ENCODE assay signal across 21 cellular contexts in genomic region chr2:26058390-26058789, GRCh38. TPM values are rescaled to one million over a fixed set of nuclear protein-coding genes. Genes with fewer than 3 reads are reported as not detected.
DNase-seq lines count a peak whose midpoint lies in the region; ATAC-seq and TF ChIP-seq lines count a peak whose summit lies in the region.
"Had no signal": no experiment of that assay in that cellular context is flagged by ENCODE, and none has a peak within 500 bp of the region (broad histone marks: within the 10 kb centered on the region; RNA-seq: fewer than 3 reads in every experiment).

No MANE protein-coding gene starts in this region.

- H3K4me3 Mint-ChIP-seq in MCF 10A (ENCODE audit: unreplicated experiment): no peak overlapping the region
- no peak overlapping the region for H3K4me3 Mint-ChIP-seq in activated naive CD8-positive, alpha-beta T cell treated with anti-CD3 and anti-CD28 coated beads, Interleukin-2, amount 50 U/mL, for 24 hours
- no peak overlapping the region for H3K4me3 Mint-ChIP-seq in mesothelial cell of epicardium
- H3K4me3 Mint-ChIP-seq: activated CD8-positive, alpha-beta T cell treated with anti-CD3 and anti-CD28 coated beads, Interleukin-2, amount 10 ng/mL, durations not matched to agents 7 days and 5 days; memory B cell; neural crest cell; stimulated activated naive CD8-positive, alpha-beta T cell treated with anti-CD3 and anti-CD28 coated beads, Interleukin-15, Interleukin-2, amounts not matched to agents 100 ng/mL and 50 ng/mL, for 24 hours had no signal

- H3K27me3 ChIP-seq in breast epithelium (no peaks in the 10 kb centered on the region), suprapubic skin (no peaks in the 10 kb centered on the region)
- H3K27me3 ChIP-seq: adrenal gland, heart left ventricle had no signal

- H3K36me3 ChIP-seq in breast epithelium (no peaks in the 10 kb centered on the region), suprapubic skin (no peaks in the 10 kb centered on the region)
- H3K36me3 ChIP-seq: adrenal gland had no signal

- no peak for TF ChIP-seq CTCF in MCF 10A (IDR thresholded peaks at IDR 0.05; ENCODE audit: unreplicated experiment)
- TF ChIP-seq CTCF in breast epithelium (IDR thresholded peaks at IDR 0.05): no peak
- TF ChIP-seq CTCF in mesothelial cell of epicardium (IDR thresholded peaks at IDR 0.05; ENCODE audit: unreplicated experiment): no peak
- no peak for TF ChIP-seq CTCF in suprapubic skin (IDR thresholded peaks at IDR 0.05)

- H3K9me3 ChIP-seq in breast epithelium (no peaks in the 10 kb centered on the region), suprapubic skin (no peaks in the 10 kb centered on the region)
- H3K9me3 ChIP-seq: adrenal gland, heart left ventricle had no signal

- H3K9me3 Mint-ChIP-seq in MCF 10A (ENCODE audit: unreplicated experiment): no peaks in the 10 kb centered on the region
- no peaks in the 10 kb centered on the region for H3K9me3 Mint-ChIP-seq in activated naive CD8-positive, alpha-beta T cell treated with anti-CD3 and anti-CD28 coated beads, Interleukin-2, amount 50 U/mL, for 24 hours
- H3K9me3 Mint-ChIP-seq in mesothelial cell of epicardium: no peaks in the 10 kb centered on the region
- H3K9me3 Mint-ChIP-seq: memory B cell; neural crest cell; stimulated activated naive CD8-positive, alpha-beta T cell treated with anti-CD3 and anti-CD28 coated beads, Interleukin-15, Interleukin-2, amounts not matched to agents 100 ng/mL and 50 ng/mL, for 24 hours had no signal

- H3K4me1 Mint-ChIP-seq in MCF 10A (ENCODE audit: insufficient read depth, unreplicated experiment) (peaks cover 21% of the 10 kb centered on the region), mesothelial cell of epicardium (peaks cover 9% of the 10 kb centered on the region)
- peaks cover 42% of the 10 kb centered on the region for H3K4me1 Mint-ChIP-seq in activated naive CD8-positive, alpha-beta T cell treated with anti-CD3 and anti-CD28 coated beads, Interleukin-2, amount 50 U/mL, for 24 hours

- H3K4me1 ChIP-seq in breast epithelium (no peaks in the 10 kb centered on the region), suprapubic skin (peaks cover 15% of the 10 kb centered on the region)

- peak overlapping the region; percentile 47 for H3K27ac Mint-ChIP-seq in MCF 10A (ENCODE audit: low read depth, unreplicated experiment)
- peak overlapping the region; percentile 8 for H3K27ac Mint-ChIP-seq in activated naive CD8-positive, alpha-beta T cell treated with anti-CD3 and anti-CD28 coated beads, Interleukin-2, amount 50 U/mL, for 24 hours
- H3K27ac Mint-ChIP-seq in mesothelial cell of epicardium: peak overlapping the region; percentile 22
- H3K27ac Mint-ChIP-seq: activated CD8-positive, alpha-beta T cell treated with anti-CD3 and anti-CD28 coated beads, Interleukin-2, amount 10 ng/mL, durations not matched to agents 7 days and 5 days; memory B cell; stimulated activated naive CD8-positive, alpha-beta T cell treated with anti-CD3 and anti-CD28 coated beads, Interleukin-15, Interleukin-2, amounts not matched to agents 100 ng/mL and 50 ng/mL, for 24 hours had no signal

- POLR2A ChIA-PET in MCF 10A (lab: Yijun Ruan, JAX): interaction anchor here (1.1 to 1.2 kb wide), 2 partner anchors 15 to 24 kb away, joined by 3 read pairs; partner anchors contain the start of gene RAB10

- CTCF ChIA-PET in MCF 10A (lab: Yijun Ruan, JAX): interaction anchor here (1.1 to 1.8 kb wide), 2 partner anchors 9 to 19 kb away, joined by 4 to 7 read pairs; no protein-coding TSS in a partner anchor

- no peak for TF ChIP-seq EP300 in suprapubic skin (IDR thresholded peaks at IDR 0.05)

- peaks cover 14% of the 10 kb centered on the region for H3K36me3 Mint-ChIP-seq in MCF 10A (ENCODE audit: insufficient read depth, unreplicated experiment)
- peaks cover 22% of the 10 kb centered on the region for H3K36me3 Mint-ChIP-seq in activated naive CD8-positive, alpha-beta T cell treated with anti-CD3 and anti-CD28 coated beads, Interleukin-2, amount 50 U/mL, for 24 hours (ENCODE audit: low read depth)
- peaks cover 8% of the 10 kb centered on the region for H3K36me3 Mint-ChIP-seq in mesothelial cell of epicardium

- no peaks in the 10 kb centered on the region for H3K27me3 Mint-ChIP-seq in MCF 10A (ENCODE audit: insufficient read depth, unreplicated experiment)
- no peaks in the 10 kb centered on the region for H3K27me3 Mint-ChIP-seq in activated naive CD8-positive, alpha-beta T cell treated with anti-CD3 and anti-CD28 coated beads, Interleukin-2, amount 50 U/mL, for 24 hours
- no peaks in the 10 kb centered on the region for H3K27me3 Mint-ChIP-seq in mesothelial cell of epicardium (ENCODE audit: low read depth)
- H3K27me3 Mint-ChIP-seq: memory B cell; stimulated activated naive CD8-positive, alpha-beta T cell treated with anti-CD3 and anti-CD28 coated beads, Interleukin-15, Interleukin-2, amounts not matched to agents 100 ng/mL and 50 ng/mL, for 24 hours had no signal

- ATAC-seq in activated naive CD8-positive, alpha-beta T cell treated with anti-CD3 and anti-CD28 coated beads, Interleukin-2, amount 50 U/mL, for 24 hours: no peak
- no peak for ATAC-seq in HG02798 (IDR thresholded peaks at IDR 0.05; ENCODE audit: poor library complexity, unreplicated experiment)
- ATAC-seq: activated CD8-positive, alpha-beta T cell treated with anti-CD3 and anti-CD28 coated beads, Interleukin-2, amount 10 ng/mL, durations not matched to agents 7 days and 5 days; heart left ventricle had no signal

- DNase-seq in MCF 10A (ENCODE audit: unreplicated experiment): no peak
- DNase-seq in breast epithelium (ENCODE audit: low spot score in 2 of 2): no peak
- no peak for DNase-seq in activated naive CD8-positive, alpha-beta T cell treated with anti-CD3 and anti-CD28 coated beads, Interleukin-2, amount 50 U/mL, for 24 hours
- DNase-seq in mesothelial cell of epicardium (ENCODE audit: low spot score in 2 of 2, unreplicated experiment in 2 of 2): no peak
- no peak for DNase-seq in DMS 273 treated with DMSO at 0.1 percent for 48 hours (lab: John Stamatoyannopoulos, UW)
- DNase-seq in suprapubic skin (ENCODE audit: low spot score in 2 of 2): no peak
- DNase-seq in cortex of kidney (lab: John Stamatoyannopoulos, UW): no peak
- DNase-seq: activated CD8-positive, alpha-beta T cell treated with anti-CD3 and anti-CD28 coated beads, Interleukin-2, amount 10 ng/mL, durations not matched to agents 7 days and 5 days; adrenal gland; caudate nucleus; effector CD4-positive, alpha-beta T cell; GOT3; heart left ventricle; NCI-H187 treated with DMSO at 0.1 percent for 48 hours; stimulated activated CD4-positive, alpha-beta T cell treated with anti-CD3 and anti-CD28 coated beads, Interleukin-15, amount 100 ng/mL, for 24 hours; trophoblast cell; WERI-Rb-1 had no signal

- intact Hi-C loops in MCF 10A (cut with micrococcal nuclease) (no loop called here), breast epithelium (cut with DNase I; ENCODE audit: low total_unique reads) (no loop called here)

- no TSS peak for BruUV-seq in MCF 10A (replicated peaks; lab: Mats Ljungman, UMichigan)

- WGBS in suprapubic skin: 71% methylated on average over 4 of the region's 4 CpGs

- H3K4me3 ChIP-seq in breast epithelium: no peak overlapping the region
- H3K4me3 ChIP-seq in suprapubic skin: no peak overlapping the region
- H3K4me3 ChIP-seq: adrenal gland, heart left ventricle had no signal

- H3K27ac ChIP-seq in breast epithelium (no peak overlapping the region), suprapubic skin (no peak overlapping the region)
- H3K27ac ChIP-seq: adrenal gland, heart left ventricle, WERI-Rb-1 had no signal

- TF ChIP-seq POLR2A in breast epithelium (IDR thresholded peaks at IDR 0.05) (no peak), suprapubic skin (IDR thresholded peaks at IDR 0.05) (no peak)

RNA-seq across cellular contexts. Expression of gene RAB10, which starts 24.5 kb away (rescaled TPM):
- 139 and 147 TPM in 2 replicates for total RNA-seq in MCF 10A (2022)
- total RNA-seq in breast epithelium: 100 to 1,000 TPM in 2 of 3 donors, 10 to 100 TPM in 1; 82.6 to 101 (median 100) TPM
- 86.5 to 90.6 TPM (median 90.2 TPM) in 3 replicates for total RNA-seq in mesothelial cell of epicardium
- total RNA-seq in suprapubic skin: 100 to 1,000 TPM; 145 to 171 (median 165) TPM
